8 cellular contexts compared by ENCODE assay signal in genomic region chr1:30754684-30755171, GRCh38. TPM values are rescaled to one million over a fixed set of nuclear protein-coding genes. Genes with fewer than 3 reads are reported as not detected.
A peak's percentile ranks its signal among the peaks of the same experiment; 100 is the strongest.
DNase-seq lines count a peak whose midpoint lies in the region; ATAC-seq, FAIRE-seq and TF ChIP-seq lines count a peak whose summit lies in the region.

No MANE protein-coding gene starts in this region.

- no peak overlapping the region for H2AFZ ChIP-seq in HepG2 (ENCODE audit: low read length)

- peaks cover 47% of the 10 kb centered on the region for H3K36me3 Mint-ChIP-seq in CD8-positive, alpha-beta T cell
- peaks cover 57% of the 10 kb centered on the region for H3K36me3 Mint-ChIP-seq in central memory CD8-positive, alpha-beta T cell (ENCODE audit: insufficient read depth)
- no peaks in the 10 kb centered on the region for H3K36me3 Mint-ChIP-seq in osteocyte (ENCODE audit: unreplicated experiment)

- peaks cover 72% of the 10 kb centered on the region for H3K4me1 ChIP-seq in CD8-positive, alpha-beta T cell (ENCODE audit: insufficient read depth, low read length)
- H3K4me1 ChIP-seq in HepG2 (ENCODE audit: insufficient read depth, low read length): peaks cover 18% of the 10 kb centered on the region; the same call in 1 of the 2 replicates

- CTCF ChIA-PET in CD8-positive, alpha-beta T cell (lab: Charles Lee): interaction anchor here (1.5 to 27.7 kb wide), 6 partner anchors 11 to 35 kb away, joined by 3 to 338 read pairs (median 48); no protein-coding TSS in a partner anchor
- CTCF ChIA-PET in HepG2 (lab: Yijun Ruan, JAX; ENCODE audit: low intra/inter-chr PET ratio, low total read pairs): no interaction called here

- POLR2A ChIA-PET in CD8-positive, alpha-beta T cell (lab: Charles Lee): interaction anchor here (1.8 to 14.7 kb wide), 4 partner anchors 10 to 35 kb away, joined by 3 to 326 read pairs (median 69); partner anchors contain the start of gene MATN1
- POLR2A ChIA-PET in HepG2 (lab: Yijun Ruan, JAX): interaction anchor here (1.4 kb wide), 1 partner anchor 36 kb away, joined by 4 read pairs; no protein-coding TSS in a partner anchor

- TF ChIP-seq CTCF in CD8-positive, alpha-beta T cell (IDR thresholded peaks at IDR 0.05): no peak
- TF ChIP-seq CTCF in osteocyte (IDR thresholded peaks at IDR 0.05) (no peak), HepG2 (CRISPR knock-in tag; IDR thresholded peaks at IDR 0.05) (no peak)

- peak overlapping the region; percentile 99 for H3K27ac Mint-ChIP-seq in CD8-positive, alpha-beta T cell
- peak overlapping the region; percentile 94 for H3K27ac Mint-ChIP-seq in central memory CD8-positive, alpha-beta T cell (ENCODE audit: low read depth)
- no peak overlapping the region for H3K27ac Mint-ChIP-seq in osteocyte (ENCODE audit: unreplicated experiment)

- no peaks in the 10 kb centered on the region for H3K79me2 ChIP-seq in HepG2 (ENCODE audit: insufficient read depth, low read length)

- no peak for ATAC-seq in CD8-positive, alpha-beta T cell
- ATAC-seq in GM19328 (IDR thresholded peaks at IDR 0.05; ENCODE audit: unreplicated experiment) (peak; percentile 34), HG03432 (IDR thresholded peaks at IDR 0.05; ENCODE audit: unreplicated experiment) (peak; percentile 46), HepG2 (no peak)
- no peak for ATAC-seq in central memory CD8-positive, alpha-beta T cell (replicated peaks; ENCODE audit: extremely low read depth, poor library complexity, severe bottlenecking)

- no peaks in the 10 kb centered on the region for H3K27me3 Mint-ChIP-seq in CD8-positive, alpha-beta T cell (ENCODE audit: low read depth)
- H3K27me3 Mint-ChIP-seq in central memory CD8-positive, alpha-beta T cell: no peaks in the 10 kb centered on the region
- peaks cover 5% of the 10 kb centered on the region for H3K27me3 Mint-ChIP-seq in osteocyte (ENCODE audit: unreplicated experiment)

- FAIRE-seq in HepG2 (lab: Jason Lieb, UNC): no peak

- H3K27me3 ChIP-seq in CD8-positive, alpha-beta T cell (ENCODE audit: insufficient read depth, low read length): no peaks in the 10 kb centered on the region
- H3K27me3 ChIP-seq in HepG2 (ENCODE audit: control insufficient read depth in 1 of 2, insufficient read depth in 2 of 2, low read length in 2 of 2): peaks cover 2 to 17% of the 10 kb centered on the region in 2 experiments; a peak in 1 of 5 replicates

- in situ Hi-C loops in HepG2 (cut with HindIII; ENCODE audit: extremely low pct_ligation_motif_present, low pct_unique_long_range_greater_than_20kb): no loop called here

- TF ChIP-seq EP300 in HepG2 (IDR thresholded peaks at IDR 0.05; ENCODE audit: low read depth in 2 of 2, low read length in 2 of 2): no peak
- no peak for TF ChIP-seq EP300 in HepG2 (CRISPR knock-in tag; IDR thresholded peaks at IDR 0.05; ENCODE audit: borderline replicate concordance)

- no peaks in the 10 kb centered on the region for H4K20me1 ChIP-seq in HepG2 (ENCODE audit: insufficient read depth, low read length)

- H3K4me1 Mint-ChIP-seq in CD8-positive, alpha-beta T cell (ENCODE audit: low read depth): peaks cover 86% of the 10 kb centered on the region
- H3K4me1 Mint-ChIP-seq in central memory CD8-positive, alpha-beta T cell: peaks cover 92% of the 10 kb centered on the region
- peaks cover 14% of the 10 kb centered on the region for H3K4me1 Mint-ChIP-seq in osteocyte (ENCODE audit: unreplicated experiment)

- TF ChIP-seq RAD21 in HepG2 (CRISPR knock-in tag; IDR thresholded peaks at IDR 0.05): no peak

- intact Hi-C loops in CD8-positive, alpha-beta T cell (cut with DNase I, micrococcal nuclease): loop anchor here (10.0 kb wide), 3 partner anchors 310 to 1180 kb away; partner anchors contain the start of genes PEF1 (in 1 of the 2), PTP4A2 (in 1 of the 2) and PUM1 (in 1 of the 2)
- intact Hi-C loops in HepG2 (cut with micrococcal nuclease; ENCODE audit: unreplicated experiment): no loop called here

- no TSS peak for BruUV-seq in HepG2 (replicated peaks; lab: Mats Ljungman, UMichigan)

- H3K4me3 ChIP-seq in CD8-positive, alpha-beta T cell (ENCODE audit: low read depth, low read length): peak overlapping the region; percentile 87
- no peak overlapping the region for H3K4me3 ChIP-seq in HepG2 (replicated peaks in 1 of 3; ENCODE audit: insufficient read depth in 1 of 3, low read depth in 2 of 3, low read length in 3 of 3)

- H3K27ac ChIP-seq in CD8-positive, alpha-beta T cell (ENCODE audit: low read depth, low read length): peak overlapping the region; percentile 78
- H3K27ac ChIP-seq in HepG2 (ENCODE audit: extremely low read length, insufficient read depth, low read length): no peak overlapping the region

- no peak for TF ChIP-seq POLR2A in HepG2 (IDR thresholded peaks at IDR 0.05; ENCODE audit: insufficient read depth in 1 of 2, low read depth in 2 of 2, low read length in 2 of 2)

- H3K9me3 ChIP-seq in CD8-positive, alpha-beta T cell (ENCODE audit: low read length): no peaks in the 10 kb centered on the region
- no peaks in the 10 kb centered on the region for H3K9me3 ChIP-seq in HepG2 (ENCODE audit: low read length)

- no peak overlapping the region for H3K9ac ChIP-seq in HepG2 (ENCODE audit: insufficient read depth, low read depth, low read length)

- no peaks in the 10 kb centered on the region for H3K36me3 ChIP-seq in CD8-positive, alpha-beta T cell (ENCODE audit: insufficient read depth, low read length)
- H3K36me3 ChIP-seq in HepG2 (replicated peaks in 1 of 2; ENCODE audit: control insufficient read depth in 1 of 2, insufficient read depth in 2 of 2, low read length in 2 of 2): no peaks in the 10 kb centered on the region

- WGBS in HepG2 (ENCODE audit: low lambda C conversion rate): 41% methylated on average over 7 of the region's 9 CpGs

- H3K9me3 Mint-ChIP-seq in CD8-positive, alpha-beta T cell: no peaks in the 10 kb centered on the region
- H3K9me3 Mint-ChIP-seq in central memory CD8-positive, alpha-beta T cell: no peaks in the 10 kb centered on the region
- H3K9me3 Mint-ChIP-seq in osteocyte (ENCODE audit: unreplicated experiment): no peaks in the 10 kb centered on the region

- no peak for DNase-seq in CD8-positive, alpha-beta T cell
- DNase-seq in central memory CD8-positive, alpha-beta T cell (ENCODE audit: low spot score in 2 of 2): peak in 1 of 2 donors; percentile 24
- DNase-seq in NCI-H69 (lab: John Stamatoyannopoulos, UW): no peak
- no peak for DNase-seq in osteocyte (ENCODE audit: extremely low spot score, unreplicated experiment)
- no peak for DNase-seq in HepG2 (ENCODE audit: low spot score)
- no peak for DNase-seq in NCI-H2107 (lab: John Stamatoyannopoulos, UW)

- no peak overlapping the region for H3K4me2 ChIP-seq in HepG2 (ENCODE audit: low read depth, low read length)

- peak overlapping the region; percentile 97 for H3K4me3 Mint-ChIP-seq in CD8-positive, alpha-beta T cell
- peak overlapping the region; percentile 92 for H3K4me3 Mint-ChIP-seq in central memory CD8-positive, alpha-beta T cell
- no peak overlapping the region for H3K4me3 Mint-ChIP-seq in osteocyte (ENCODE audit: unreplicated experiment)

RNA-seq across cellular contexts. Expression of gene LAPTM5, which starts 2.8 kb away (rescaled TPM):
- 100 to 1,000 TPM; 629 to 653 TPM for total RNA-seq in CD8-positive, alpha-beta T cell
- total RNA-seq in osteocyte: not detected in 2 replicates
- total RNA-seq in HepG2 (2016; rRNA removed; fragmentation: Illumina TruSeq; extraction: Trizol): 0.34 and 0.86 TPM in 2 replicates
- total RNA-seq in HepG2 (2016; cell fraction: cytosol; rRNA removed; fragmentation: Illumina TruSeq; extraction: Trizol; ENCODE audit: low read depth): 0.18 and 0.30 TPM in 2 replicates
- 0.18 and 0.45 TPM in 2 replicates for total RNA-seq in HepG2 (2016; cell fraction: insoluble cytoplasmic fraction; rRNA removed; fragmentation: Illumina TruSeq; extraction: Trizol)
- total RNA-seq in HepG2 (2016; cell fraction: membrane; rRNA removed; fragmentation: Illumina TruSeq; extraction: Trizol): 0.48 and 0.56 TPM in 2 replicates
- total RNA-seq in HepG2 (2016; cell fraction: nucleus; rRNA removed; fragmentation: Illumina TruSeq; extraction: Trizol): 0.34 and 0.53 TPM in 2 replicates
- polyA plus RNA-seq in HepG2 (2011; rRNA removed): 0.41 and 0.76 TPM in 2 replicates
- polyA plus RNA-seq in HepG2 (2011; cell fraction: cytosol; rRNA removed): 0.64 and 0.79 TPM in 2 replicates
- polyA plus RNA-seq in HepG2 (2011; cell fraction: nucleus; rRNA removed): 0.59 and 0.61 TPM in 2 replicates
- 0.19 and 0.38 TPM in 2 replicates for polyA plus RNA-seq in HepG2 (2012)
- polyA plus RNA-seq in HepG2 (2016; cell fraction: cytosol; fragmentation: Illumina TruSeq; extraction: Trizol; ENCODE audit: low read depth): 0.33 and 0.38 TPM in 2 replicates
- 0.57 and 0.76 TPM in 2 replicates for polyA plus RNA-seq in HepG2 (2016; cell fraction: insoluble cytoplasmic fraction; fragmentation: Illumina TruSeq; extraction: Trizol; ENCODE audit: low read depth)
- polyA plus RNA-seq in HepG2 (2016; cell fraction: membrane; fragmentation: Illumina TruSeq; extraction: Trizol; ENCODE audit: low read depth): 0.54 and 0.79 TPM in 2 replicates
- polyA plus RNA-seq in HepG2 (2016; cell fraction: nucleus; fragmentation: Illumina TruSeq; extraction: Trizol; ENCODE audit: insufficient read depth, low read depth): 1.1 TPM in 2 replicates
- polyA minus RNA-seq in HepG2 (2011; rRNA and poly(A)+ RNA removed; ENCODE audit: low replicate concordance): 2.1 and 4.6 TPM in 2 replicates
- polyA minus RNA-seq in HepG2 (2011; cell fraction: cytosol; rRNA and poly(A)+ RNA removed): 0.59 TPM in 1 of 2 replicates, not detected in the other
- polyA minus RNA-seq in HepG2 (2011; cell fraction: nucleus; rRNA and poly(A)+ RNA removed): not detected in 2 replicates

RNA-seq across cellular contexts. Expression of gene MATN1, which starts 31.3 kb away (rescaled TPM):
- 1 to 10 TPM; 6.6 to 7.4 TPM for total RNA-seq in CD8-positive, alpha-beta T cell
- total RNA-seq in osteocyte (0.39 and 0.99 TPM in 2 replicates), HepG2 (2016; rRNA removed; fragmentation: Illumina TruSeq; extraction: Trizol) (0.04 TPM in 1 of 2 replicates, not detected in the other)
- not detected in 2 replicates for total RNA-seq in HepG2 (2016; cell fraction: cytosol; rRNA removed; fragmentation: Illumina TruSeq; extraction: Trizol; ENCODE audit: low read depth)
- total RNA-seq in HepG2 (2016; cell fraction: insoluble cytoplasmic fraction; rRNA removed; fragmentation: Illumina TruSeq; extraction: Trizol): not detected in 2 replicates
- total RNA-seq in HepG2 (2016; cell fraction: membrane; rRNA removed; fragmentation: Illumina TruSeq; extraction: Trizol): not detected in 2 replicates
- not detected in 2 replicates for total RNA-seq in HepG2 (2016; cell fraction: nucleus; rRNA removed; fragmentation: Illumina TruSeq; extraction: Trizol)
- 0.03 and 0.05 TPM in 2 replicates for polyA plus RNA-seq in HepG2 (2011; rRNA removed)
- 0.11 TPM in 1 of 2 replicates, not detected in the other for polyA plus RNA-seq in HepG2 (2011; cell fraction: cytosol; rRNA removed)
- 0.66 and 0.77 TPM in 2 replicates for polyA plus RNA-seq in HepG2 (2011; cell fraction: nucleus; rRNA removed)
- 0.05 TPM in 1 of 2 replicates, not detected in the other for polyA plus RNA-seq in HepG2 (2012)
- polyA plus RNA-seq in HepG2 (2016; cell fraction: cytosol; fragmentation: Illumina TruSeq; extraction: Trizol; ENCODE audit: low read depth): not detected in 2 replicates
- not detected in 2 replicates for polyA plus RNA-seq in HepG2 (2016; cell fraction: insoluble cytoplasmic fraction; fragmentation: Illumina TruSeq; extraction: Trizol; ENCODE audit: low read depth)
- not detected in 2 replicates for polyA plus RNA-seq in HepG2 (2016; cell fraction: membrane; fragmentation: Illumina TruSeq; extraction: Trizol; ENCODE audit: low read depth)
- 0.26 TPM in 1 of 2 replicates, not detected in the other for polyA plus RNA-seq in HepG2 (2016; cell fraction: nucleus; fragmentation: Illumina TruSeq; extraction: Trizol; ENCODE audit: insufficient read depth, low read depth)
- polyA minus RNA-seq in HepG2 (2011; rRNA and poly(A)+ RNA removed; ENCODE audit: low replicate concordance): 0.12 TPM in 1 of 2 replicates, not detected in the other
- polyA minus RNA-seq in HepG2 (2011; cell fraction: cytosol; rRNA and poly(A)+ RNA removed): not detected in 2 replicates
- polyA minus RNA-seq in HepG2 (2011; cell fraction: nucleus; rRNA and poly(A)+ RNA removed): 0.12 and 0.26 TPM in 2 replicates

Comparison
In these comparisons a context has a peak if more than half of its experiments do, and no peak if none do; other contexts are left out.
1. ATAC-seq: peak in GM19328 (single experiment) and HG03432 (single experiment); none in CD8-positive, alpha-beta T cell (single experiment), central memory CD8-positive, alpha-beta T cell (single experiment) and HepG2 (single experiment).
2. RNA of gene LAPTM5, which starts 2.8 kb away (total RNA-seq): 629 to 653 TPM in CD8-positive, alpha-beta T cell; 0.18 to 0.86 TPM in HepG2 and not detected in osteocyte; every median in the first group is over 100 times any median in the second.